Comparison of ENCODE assay signal across 8 cellular contexts in genomic region chr4:158671915-158672806, GRCh38. TPM values are rescaled to one million over a fixed set of nuclear protein-coding genes. Genes with fewer than 3 reads are reported as not detected.
DNase-seq lines count a peak whose midpoint lies in the region; ATAC-seq and TF ChIP-seq lines count a peak whose summit lies in the region.

Gene ETFDH, plus strand, starts transcription at chr4:158672296. Its CDS starts 161 bp downstream, at chr4:158672457.

- peak within 1 kb of the TSS; percentile 88 for H3K9ac ChIP-seq in PC-3 (ENCODE audit: low read length)

- no peaks in the 10 kb centered on the region for H3K27me3 ChIP-seq in PC-3 (ENCODE audit: low read length)

- H3K79me2 ChIP-seq in PC-3 (ENCODE audit: low read length) = peaks cover 55% of the 10 kb centered on the region

- no peaks in the 10 kb centered on the region for H3K9me2 ChIP-seq in PC-3 (replicated peaks; ENCODE audit: low read length)

- peak within 1 kb of the TSS; percentile 77 for H3K4me3 ChIP-seq in Jurkat, Clone E6-1 (ENCODE audit: low read length)
- H3K4me3 ChIP-seq in PC-3 (ENCODE audit: low read length) (peak within 1 kb of the TSS; percentile 76), mucosa of descending colon (peak within 1 kb of the TSS; percentile 87)

- H3K9me3 ChIP-seq in PC-3 (ENCODE audit: low read length) = no peaks in the 10 kb centered on the region
- no peaks in the 10 kb centered on the region for H3K9me3 ChIP-seq in mucosa of descending colon

- POLR2A ChIA-PET in PC-3 (lab: Charles Lee; ENCODE audit: unreplicated experiment) = no interaction called here

- ATAC-seq in GM21619 (IDR thresholded peaks at IDR 0.05; ENCODE audit: unreplicated experiment) (peak; percentile 86), PC-3 (peak; percentile 88), mucosa of descending colon (peak; percentile 93)

- TF ChIP-seq CTCF in PC-3 (conservative IDR thresholded peaks at IDR 0.05; ENCODE audit: low read depth, low read length) (peak; percentile 72), mucosa of descending colon (IDR thresholded peaks at IDR 0.05) (peak; percentile 48)

- peak within 1 kb of the TSS; percentile 95 for H2AFZ ChIP-seq in PC-3 (ENCODE audit: low read length)

- peak within 1 kb of the TSS; percentile 67 for H3K27ac ChIP-seq in PC-3 (ENCODE audit: low read length)
- peak within 1 kb of the TSS; percentile 90 for H3K27ac ChIP-seq in epithelial cell of prostate

- H3K36me3 ChIP-seq in PC-3 (ENCODE audit: low read depth, low read length) (peaks cover 2% of the 10 kb centered on the region; the same call in 1 of the 2 replicates), mucosa of descending colon (ENCODE audit: low read depth) (peaks cover 4% of the 10 kb centered on the region)

- peak within 1 kb of the TSS; percentile 89 for H3K4me2 ChIP-seq in PC-3 (ENCODE audit: low read length)

- intact Hi-C loops in PC-3 (cut with micrococcal nuclease) (no loop called here), mucosa of descending colon (cut with DNase I, micrococcal nuclease) (no loop called here)

- CTCF ChIA-PET in PC-3 (lab: Charles Lee) = no interaction called here

- DNase-seq in DMS53 treated with DMSO at 0.1 percent for 48 hours (lab: John Stamatoyannopoulos, UW; ENCODE audit: unreplicated experiment) = peak; percentile 98
- peak; percentile 98 for DNase-seq in Jurkat, Clone E6-1 (ENCODE audit: low read depth, low spot score)
- peak; percentile 96 for DNase-seq in PC-3
- peak; percentile 97 for DNase-seq in activated T-cell treated with anti-CD3 and anti-CD28 coated beads, Interleukin-2, amount 50 U/mL, for 1 hour
- DNase-seq in epithelial cell of prostate (ENCODE audit: low read depth, low spot score) = peak; percentile 95
- DNase-seq in mucosa of descending colon = peak; percentile 98 to 100 (median 99)
- DNase-seq in stimulated activated CD8-positive, alpha-beta memory T cell treated with anti-CD3 and anti-CD28 coated beads, Interleukin-4, amount 100 ng/mL, for 24 hours (ENCODE audit: low read depth) = peak; percentile 97

- H3F3A ChIP-seq in PC-3 (ENCODE audit: low read length, unreplicated experiment) = no peaks in the 10 kb centered on the region

- BruUV-seq in PC-3 (replicated peaks; lab: Mats Ljungman, UMichigan) = no TSS peak

- peaks cover 12% of the 10 kb centered on the region for H3K4me1 ChIP-seq in PC-3 (ENCODE audit: insufficient read depth, low read length)
- peaks cover 16% of the 10 kb centered on the region for H3K4me1 ChIP-seq in mucosa of descending colon (ENCODE audit: low read depth)

- H4K20me1 ChIP-seq in PC-3 (ENCODE audit: low read length) = peaks cover 5% of the 10 kb centered on the region; the same call in 1 of the 2 replicates

RNA-seq across cellular contexts. Expression of gene ETFDH, which starts in this region (rescaled TPM):
- polyA plus RNA-seq in Jurkat, Clone E6-1 (2012; ENCODE audit: insufficient read depth, insufficient read length) = 34.7 TPM
- total RNA-seq in PC-3 (2014; rRNA removed) (22.4 and 23.8 TPM in 2 replicates), mucosa of descending colon (10 to 100 TPM; 49.2 to 67.1 (median 50.2) TPM)

Comparison
In these comparisons a context has a peak if more than half of its experiments do, and no peak if none do; other contexts are left out.
1. Peak in every context shown above with its lines: DNase-seq, ATAC-seq, H3K4me3 ChIP-seq and H3K27ac ChIP-seq.